ENCODE assay signal across 18 cellular contexts in the genomic region with DNA sequence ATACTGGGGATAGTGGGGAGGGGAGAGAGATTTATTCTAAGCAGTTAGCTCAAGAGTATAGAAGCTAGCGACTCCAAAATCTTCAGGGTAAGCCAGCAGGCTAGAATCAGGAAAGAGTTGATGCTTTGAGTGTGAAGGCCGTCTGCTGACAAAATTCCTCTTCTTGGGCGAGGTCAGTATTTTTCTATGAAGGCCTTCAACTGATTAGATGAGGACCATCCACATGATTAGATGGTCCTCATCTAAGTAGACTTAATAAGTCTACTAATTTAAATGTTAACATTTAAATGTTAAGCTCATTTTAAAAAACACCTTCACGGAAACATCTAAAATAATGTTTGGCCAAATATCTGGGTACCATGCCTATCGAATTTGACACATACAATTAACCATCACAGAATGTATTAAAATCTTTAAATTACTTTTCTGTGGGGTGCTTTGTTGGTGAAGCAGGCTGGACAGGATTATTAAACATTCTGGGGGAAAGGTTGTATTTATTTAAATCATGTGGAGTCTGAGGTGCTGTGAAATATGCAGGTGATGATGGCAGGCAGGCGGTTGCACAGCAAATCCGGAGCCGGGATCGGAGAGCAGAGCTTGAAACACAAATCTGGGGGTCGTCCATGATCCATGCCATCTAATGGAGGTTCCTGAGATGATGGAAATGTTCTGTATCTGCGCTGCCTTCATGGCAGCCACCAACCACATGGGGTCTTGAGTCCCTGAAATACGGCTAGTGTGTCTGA. TPM values are rescaled to one million over a fixed set of nuclear protein-coding genes. Genes with fewer than 3 reads are reported as not detected.
"Had no signal": no experiment of that assay in that cellular context is flagged by ENCODE, and none has a peak within 500 bp of the region (broad histone marks: within the 10 kb centered on the region; RNA-seq: fewer than 3 reads in every experiment).

No MANE protein-coding gene starts in this region.

- H3K4me3 ChIP-seq: colonic mucosa, dorsolateral prefrontal cortex, hepatocyte, mucosa of descending colon, right atrium auricular region, stomach, thoracic aorta had no signal

- H2AFZ ChIP-seq: hepatocyte had no signal

- H3K27ac ChIP-seq: colonic mucosa, dorsolateral prefrontal cortex, hepatocyte, neutrophil, right atrium auricular region, stomach, thoracic aorta had no signal

- FAIRE-seq: small intestine had no signal

- H3K4me2 ChIP-seq: hepatocyte had no signal

- ATAC-seq: mucosa of descending colon; naive thymus-derived CD8-positive, alpha-beta T cell had no signal

- H3K27me3 ChIP-seq: colonic mucosa, hepatocyte, neutrophil, right atrium auricular region, stomach had no signal

- H3K79me2 ChIP-seq: hepatocyte had no signal

- H3K36me3 ChIP-seq: colonic mucosa, neutrophil, right atrium auricular region, stomach, thoracic aorta had no signal

- H3K9me3 ChIP-seq: colonic mucosa, mucosa of descending colon, neutrophil, right atrium auricular region, stomach, thoracic aorta had no signal

- DNase-seq: colonic mucosa; dorsolateral prefrontal cortex; effector CD8-positive, alpha-beta T cell; foreskin melanocyte; head of caudate nucleus; kidney glomerular epithelial cell; mammary epithelial cell; mucosa of descending colon; naive thymus-derived CD8-positive, alpha-beta T cell; small intestine; stimulated activated CD4-positive, alpha-beta T cell treated with anti-CD3 and anti-CD28 coated beads, Interleukin-12 subunit alpha, Interleukin-12 subunit beta, amount 100 ng/mL, for 4 hours; stimulated activated naive CD4-positive, alpha-beta T cell; stomach; substantia nigra had no signal

RNA-seq across cellular contexts. Expression of a gene that starts 49.8 kb away (rescaled TPM):
- total RNA-seq: naive thymus-derived CD8-positive, alpha-beta T cell had no signal
